In the genomic region with DNA sequence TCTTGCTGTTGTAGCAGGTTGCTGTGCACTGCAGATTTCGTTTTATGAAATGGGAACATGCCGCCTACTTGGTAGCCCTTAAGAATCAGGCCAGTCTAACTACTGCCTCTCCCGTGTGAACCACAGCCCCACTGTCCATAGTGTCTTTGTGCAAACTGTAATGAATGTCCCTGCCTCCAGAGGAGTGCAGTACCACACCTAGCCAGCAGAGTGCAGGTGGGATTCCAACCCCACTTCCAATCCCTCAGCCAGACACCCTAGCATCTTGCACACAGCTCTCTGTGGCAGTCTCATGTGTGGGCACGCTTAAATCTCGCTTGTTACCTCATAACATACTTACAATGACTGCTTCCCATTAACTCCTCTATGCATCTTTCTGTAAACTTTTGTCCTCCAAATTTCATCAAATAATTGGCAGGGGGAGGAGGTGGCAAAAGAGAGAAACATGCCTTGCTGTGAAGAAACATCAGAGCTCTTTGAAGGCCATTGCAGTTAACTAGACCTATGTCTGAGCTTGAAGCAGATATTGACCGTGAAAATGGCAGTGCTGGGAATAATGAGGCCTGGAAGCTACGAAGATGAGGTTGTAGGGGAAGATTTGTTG, we compare ENCODE assay signal across 8 cellular contexts. TPM values are rescaled to one million over a fixed set of nuclear protein-coding genes. Genes with fewer than 3 reads are reported as not detected.
DNase-seq lines count a peak whose midpoint lies in the region; ATAC-seq and TF ChIP-seq lines count a peak whose summit lies in the region.

No MANE protein-coding gene starts in this region.

- no peak overlapping the region for H3K27ac ChIP-seq in esophagus squamous epithelium

- peak; percentile 64 for ATAC-seq in HG03439 (IDR thresholded peaks at IDR 0.05; ENCODE audit: unreplicated experiment)

- 70 to 84% methylated on average over 7 of the region's 7 CpGs for WGBS in esophagus squamous epithelium, 2 donors

- no peak overlapping the region for H3K4me3 ChIP-seq in esophagus squamous epithelium

- intact Hi-C loops in esophagus squamous epithelium (cut with DNase I): no loop called here

- H3K36me3 ChIP-seq in esophagus squamous epithelium: peaks cover 0 to 35% (median 0%) of the 10 kb centered on the region in 3 donors

- peak; percentile 20 to 82 (median 64) for TF ChIP-seq CTCF in esophagus squamous epithelium (IDR thresholded peaks at IDR 0.05)

- no peaks in the 10 kb centered on the region for H3K27me3 ChIP-seq in esophagus squamous epithelium

- H3K9me3 ChIP-seq in esophagus squamous epithelium: no peaks in the 10 kb centered on the region

- peaks cover 0 to 8% (median 0%) of the 10 kb centered on the region in 3 donors for H3K4me1 ChIP-seq in esophagus squamous epithelium

- TF ChIP-seq POLR2A in esophagus squamous epithelium (IDR thresholded peaks at IDR 0.05): no peak

- DNase-seq in stimulated activated naive CD4-positive, alpha-beta T cell (lab: John Stamatoyannopoulos, UW): peak in 5 of 6 experiments; percentile 14 to 42 (median 30)
- DNase-seq in stimulated activated naive CD4-positive, alpha-beta T cell treated with Interleukin-2 at 50 U/mL for 16 hours (lab: John Stamatoyannopoulos, UW): no peak
- peak; percentile 14 to 27 for DNase-seq in activated CD4-positive, alpha-beta T cell treated with anti-CD3 and anti-CD28 coated beads, Interleukin-2, amount 50 U/mL, for 24 hours (ENCODE audit: low read depth in 1 of 2, low spot score in 1 of 2)
- no peak for DNase-seq in esophagus squamous epithelium (lab: John Stamatoyannopoulos, UW)
- DNase-seq in stimulated activated CD4-positive, alpha-beta T cell treated with anti-CD3 and anti-CD28 coated beads, Interleukin-1b, Interleukin-23, amount 100 ng/mL, for 4 hours (ENCODE audit: low read depth in 2 of 2): peak; percentile 29 to 47
- DNase-seq in KG1 (lab: John Stamatoyannopoulos, UW): no peak
- DNase-seq in hepatic stellate cell (ENCODE audit: low spot score): no peak

RNA-seq across cellular contexts. Expression of a gene that starts 47.2 kb away (rescaled TPM):
- total RNA-seq in esophagus squamous epithelium: not detected

RNA-seq across cellular contexts. Expression of a gene that starts 47.4 kb away (rescaled TPM):
- 1 to 10 TPM; 2.1 to 6.1 (median 4.1) TPM for total RNA-seq in esophagus squamous epithelium

Comparison
In these comparisons a context has a peak if more than half of its experiments do, and no peak if none do; other contexts are left out.
1. DNase-seq: peak in stimulated activated naive CD4-positive, alpha-beta T cell (5 of 6), activated CD4-positive, alpha-beta T cell treated with anti-CD3 and anti-CD28 coated beads, Interleukin-2, amount 50 U/mL, for 24 hours (2 of 2) and stimulated activated CD4-positive, alpha-beta T cell treated with anti-CD3 and anti-CD28 coated beads, Interleukin-1b, Interleukin-23, amount 100 ng/mL, for 4 hours (2 of 2); none in stimulated activated naive CD4-positive, alpha-beta T cell treated with Interleukin-2 at 50 U/mL for 16 hours (single experiment), esophagus squamous epithelium (single experiment), KG1 (single experiment) and hepatic stellate cell (single experiment).